19 cellular contexts compared by ENCODE assay signal in the genomic region with DNA sequence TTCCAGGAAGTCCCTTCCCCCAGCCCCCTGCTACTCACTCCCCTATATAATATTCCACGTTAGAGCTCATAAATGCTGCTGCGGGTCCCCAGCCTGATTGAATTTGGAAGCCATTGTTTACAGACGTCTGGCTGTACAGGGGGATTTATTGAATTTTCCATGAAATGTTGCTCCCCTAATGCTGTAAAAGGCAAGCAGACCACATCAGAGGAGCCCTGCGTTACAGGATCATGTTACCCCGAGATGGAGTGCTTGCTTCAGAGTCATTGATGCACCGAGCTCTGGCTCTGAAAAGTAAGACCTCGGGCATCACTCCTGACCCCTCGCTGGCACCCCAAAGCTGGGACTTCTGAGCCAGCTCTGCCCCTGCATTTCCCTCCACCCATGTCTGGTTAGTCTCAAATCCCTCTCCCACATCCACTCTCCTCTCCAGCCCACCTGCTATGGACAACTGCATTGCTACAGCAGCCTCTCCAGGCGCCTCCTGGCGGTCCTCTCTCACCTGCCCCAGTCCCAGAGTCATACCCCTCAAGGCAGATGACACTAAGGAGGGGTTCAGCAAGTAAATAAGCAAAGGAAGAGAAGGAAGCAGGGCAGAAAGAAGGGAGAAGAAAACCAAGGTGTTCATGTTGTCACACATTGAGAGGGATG.
A peak's percentile ranks its signal among the peaks of the same experiment; 100 is the strongest.
DNase-seq lines count a peak whose midpoint lies in the region; ATAC-seq and TF ChIP-seq lines count a peak whose summit lies in the region.
"Had no signal": no experiment of that assay in that cellular context is flagged by ENCODE, and none has a peak within 500 bp of the region (broad histone marks: within the 10 kb centered on the region; RNA-seq: fewer than 3 reads in every experiment).

No MANE protein-coding gene starts in this region.

- CTCF ChIA-PET in GM10248 (lab: Yijun Ruan, JAX) (interaction anchor here (0.8 to 2.1 kb wide), 5 partner anchors 7 to 169 kb away, joined by 3 to 7 read pairs (median 3); no protein-coding TSS in a partner anchor), A673 (lab: Charles Lee) (no interaction called here)

- intact Hi-C loops in A673 (cut with micrococcal nuclease; ENCODE audit: unreplicated experiment), result no loop called here
- intact Hi-C loops in vagina (cut with DNase I), result no loop called here

- H3K79me1 ChIP-seq in H9 (ENCODE audit: insufficient read depth, low read depth, low read length, poor library complexity, severe bottlenecking), result no peaks in the 10 kb centered on the region

- no peaks in the 10 kb centered on the region for H3K9me3 ChIP-seq in H9 (ENCODE audit: control insufficient read depth, low read depth, low read length)
- no peaks in the 10 kb centered on the region for H3K9me3 ChIP-seq in A673 (ENCODE audit: low read depth, low read length, poor library complexity, severe bottlenecking)
- no peaks in the 10 kb centered on the region for H3K9me3 ChIP-seq in vagina
- H3K9me3 ChIP-seq: Caco-2, lower lobe of right lung had no signal

- H4K20me1 ChIP-seq in H9 (ENCODE audit: control insufficient read depth, insufficient read depth, insufficient read length), result no peaks in the 10 kb centered on the region

- BruUV-seq in A673 (replicated peaks; lab: Mats Ljungman, UMichigan), result no TSS peak

- no peak overlapping the region for H3K4me3 Mint-ChIP-seq in H9
- H3K4me3 Mint-ChIP-seq: activated B cell treated with CpG ODN at 0.5 μM for 24 hours; activated CD4-positive, alpha-beta memory T cell treated with anti-CD3 and anti-CD28 coated beads for 36 hours; brain had no signal

- H3K27me3 ChIP-seq in H9 (ENCODE audit: insufficient read depth, low read length) (no peaks in the 10 kb centered on the region; the same call in 1 of the 2 replicates), A673 (replicated peaks; ENCODE audit: insufficient read depth, low read depth, low read length, poor library complexity) (no peaks in the 10 kb centered on the region), vagina (no peaks in the 10 kb centered on the region)

- H2BK120ac ChIP-seq in H9 (ENCODE audit: low read depth, low read length, poor library complexity, severe bottlenecking), result no peak overlapping the region

- H3K79me2 ChIP-seq in H9 (ENCODE audit: insufficient read depth, low read length), result no peaks in the 10 kb centered on the region

- H4K5ac ChIP-seq in H9 (ENCODE audit: insufficient read length, low read depth, low read length), result no peak overlapping the region

- no peak overlapping the region for H2BK5ac ChIP-seq in H9 (ENCODE audit: insufficient read length, low read length)

- H3K23ac ChIP-seq in H9 (ENCODE audit: insufficient read length, low read depth, low read length), result no peak overlapping the region

- no peak for DNase-seq in GM10248 (ENCODE audit: extremely low spot score)
- DNase-seq in H9, result peak; percentile 53
- peak; percentile 74 for DNase-seq in SK-N-DZ (ENCODE audit: low spot score)
- DNase-seq in foreskin fibroblast, result no peak
- DNase-seq in A673 (ENCODE audit: low spot score), result no peak
- DNase-seq in vagina (ENCODE audit: extremely low spot score in 2 of 2), result no peak
- DNase-seq in KG1 (lab: John Stamatoyannopoulos, UW), result no peak
- DNase-seq: activated B cell treated with CpG ODN at 0.5 μM for 24 hours; activated CD4-positive, alpha-beta memory T cell treated with anti-CD3 and anti-CD28 coated beads for 36 hours; activated gamma-delta T cell; Caco-2; DND-41; lower lobe of right lung; NCI-H1092 treated with DMSO at 0.1 percent for 48 hours; NCI-H2029 treated with DMSO at 0.1 percent for 48 hours; NK-92 treated with Interleukin-12 subunit alpha and Interleukin-12 subunit beta, amount 100 ng/mL, for 24 hours had no signal

- H3K4me3 ChIP-seq in foreskin fibroblast (ENCODE audit: low read depth in 1 of 2, low read length in 2 of 2), result no peak overlapping the region
- no peak overlapping the region for H3K4me3 ChIP-seq in A673 (ENCODE audit: low read depth, low read length, poor library complexity, severe bottlenecking)
- H3K4me3 ChIP-seq in vagina, result no peak overlapping the region
- H3K4me3 ChIP-seq: lower lobe of right lung had no signal

- H2BK20ac ChIP-seq in H9 (ENCODE audit: low read depth, low read length, poor library complexity, severe bottlenecking), result no peak overlapping the region

- H3K18ac ChIP-seq in H9 (ENCODE audit: insufficient read length, low read depth, low read length), result no peak overlapping the region

- no peak overlapping the region for H4K8ac ChIP-seq in H9 (replicated peaks; ENCODE audit: insufficient read length, low read depth, low read length)

- H3K36me3 ChIP-seq in A673 (ENCODE audit: insufficient read depth, low read length, poor library complexity, severe bottlenecking) (no peaks in the 10 kb centered on the region), vagina (no peaks in the 10 kb centered on the region)
- H3K36me3 ChIP-seq: lower lobe of right lung had no signal

- no peak overlapping the region for H3T11ph ChIP-seq in H9 (ENCODE audit: low read length)

- H2BK15ac ChIP-seq in H9 (ENCODE audit: low read depth, low read length), result no peak overlapping the region

- peak; percentile 3 for TF ChIP-seq CTCF in GM10248 (IDR thresholded peaks at IDR 0.05; ENCODE audit: control extremely low read depth, extremely low read depth, low read depth, missing control alignments)
- peak; percentile 62 for TF ChIP-seq CTCF in H9 (conservative IDR thresholded peaks at IDR 0.05)
- TF ChIP-seq CTCF in foreskin fibroblast (IDR thresholded peaks at IDR 0.05; ENCODE audit: low read depth, low read length), result peak; percentile 2
- no peak for TF ChIP-seq CTCF in A673 (conservative IDR thresholded peaks at IDR 0.05; ENCODE audit: low read depth, low read length)
- no peak for TF ChIP-seq CTCF in vagina (IDR thresholded peaks at IDR 0.05)

- no peak overlapping the region for H3K56ac ChIP-seq in H9 (ENCODE audit: insufficient read length, low read depth, low read length)

- H3K27ac Mint-ChIP-seq in H9, result no peak overlapping the region; a peak in 1 of 7 replicates
- H3K27ac Mint-ChIP-seq: activated B cell treated with CpG ODN at 0.5 μM for 24 hours; activated CD4-positive, alpha-beta memory T cell treated with anti-CD3 and anti-CD28 coated beads for 36 hours had no signal

- no peak overlapping the region for H3K14ac ChIP-seq in H9 (ENCODE audit: insufficient read depth, low read length)

- H3K9me3 Mint-ChIP-seq in H9, result no peaks in the 10 kb centered on the region
- H3K9me3 Mint-ChIP-seq: activated B cell treated with CpG ODN at 0.5 μM for 24 hours; activated CD4-positive, alpha-beta memory T cell treated with anti-CD3 and anti-CD28 coated beads for 36 hours had no signal

- H3K23me2 ChIP-seq in H9 (ENCODE audit: insufficient read length, low read depth, low read length, poor library complexity, severe bottlenecking), result no peaks in the 10 kb centered on the region

- H2AK5ac ChIP-seq in H9 (ENCODE audit: insufficient read length, low read length), result no peak overlapping the region

- H3K4ac ChIP-seq in H9 (ENCODE audit: low read depth, low read length), result no peak overlapping the region

- no peak overlapping the region for H2BK12ac ChIP-seq in H9 (ENCODE audit: insufficient read length, low read depth, low read length)

- no peak for ATAC-seq in HG02840 (IDR thresholded peaks at IDR 0.05; ENCODE audit: low FRiP score, unreplicated experiment)
- ATAC-seq: lower lobe of right lung had no signal

- H2AFZ ChIP-seq in H9 (ENCODE audit: low read length), result no peak overlapping the region

- POLR2A ChIA-PET in GM10248 (lab: Yijun Ruan, JAX) (no interaction called here), A673 (lab: Charles Lee; ENCODE audit: low non-redundant PET) (interaction anchor here (0.9 kb wide), 1 partner anchor 26 kb away, joined by 4 read pairs; no protein-coding TSS in a partner anchor)

- no peak overlapping the region for H3K9ac ChIP-seq in H9 (ENCODE audit: extremely low read depth, insufficient read length, low read length)

- no peak overlapping the region for H3K4me2 ChIP-seq in H9 (ENCODE audit: insufficient read depth, insufficient read length, low read length)

- peaks cover 54 to 56% of the 10 kb centered on the region in 2 experiments for H3K4me1 Mint-ChIP-seq in H9
- H3K4me1 Mint-ChIP-seq: activated B cell treated with CpG ODN at 0.5 μM for 24 hours had no signal

- H4K91ac ChIP-seq in H9 (ENCODE audit: insufficient read length, low read depth, low read length), result no peak overlapping the region

- H3K4me1 ChIP-seq in H9 (ENCODE audit: insufficient read depth, low read length) (peaks cover 18% of the 10 kb centered on the region; the same call in 1 of the 2 replicates), A673 (ENCODE audit: insufficient read depth, low read length, poor library complexity, severe bottlenecking) (no peaks in the 10 kb centered on the region), vagina (no peaks in the 10 kb centered on the region)
- H3K4me1 ChIP-seq: Caco-2, lower lobe of right lung had no signal

- peaks cover 71% of the 10 kb centered on the region for H3K27me3 Mint-ChIP-seq in H9 (ENCODE audit: low read depth)

- no peak for TF ChIP-seq POLR2A in vagina (IDR thresholded peaks at IDR 0.05)

- no CpG with 5 or more reads among the region's 10 CpGs for WGBS in H9 (ENCODE audit: extremely low coverage, insufficient read length, low lambda C conversion rate)

- H3K36me3 Mint-ChIP-seq in H9 (ENCODE audit: insufficient read depth in 1 of 3, low read depth in 3 of 3), result peaks cover 0 to 2% (median 0%) of the 10 kb centered on the region in 3 experiments; a peak in 1 of 7 replicates
- H3K36me3 Mint-ChIP-seq: activated CD4-positive, alpha-beta memory T cell treated with anti-CD3 and anti-CD28 coated beads for 36 hours; brain had no signal

- H3K27ac ChIP-seq in H9 (ENCODE audit: insufficient read length, low read depth, low read length) (no peak overlapping the region), A673 (ENCODE audit: low read depth, low read length, poor library complexity, severe bottlenecking) (no peak overlapping the region), vagina (no peak overlapping the region)
- H3K27ac ChIP-seq: lower lobe of right lung, RWPE1 had no signal

Comparison
In these comparisons a context has a peak if more than half of its experiments do, and no peak if none do; other contexts are left out.
1. DNase-seq: peak in H9 (single experiment) and SK-N-DZ (single experiment); none in GM10248 (single experiment), foreskin fibroblast (0 of 2), A673 (single experiment), vagina (0 of 2) and KG1 (single experiment).
2. CTCF ChIP-seq: peak in GM10248 (single experiment), H9 (single experiment) and foreskin fibroblast (single experiment); none in A673 (single experiment) and vagina (0 of 3).